15 cellular contexts compared by ENCODE assay signal in the genomic region with DNA sequence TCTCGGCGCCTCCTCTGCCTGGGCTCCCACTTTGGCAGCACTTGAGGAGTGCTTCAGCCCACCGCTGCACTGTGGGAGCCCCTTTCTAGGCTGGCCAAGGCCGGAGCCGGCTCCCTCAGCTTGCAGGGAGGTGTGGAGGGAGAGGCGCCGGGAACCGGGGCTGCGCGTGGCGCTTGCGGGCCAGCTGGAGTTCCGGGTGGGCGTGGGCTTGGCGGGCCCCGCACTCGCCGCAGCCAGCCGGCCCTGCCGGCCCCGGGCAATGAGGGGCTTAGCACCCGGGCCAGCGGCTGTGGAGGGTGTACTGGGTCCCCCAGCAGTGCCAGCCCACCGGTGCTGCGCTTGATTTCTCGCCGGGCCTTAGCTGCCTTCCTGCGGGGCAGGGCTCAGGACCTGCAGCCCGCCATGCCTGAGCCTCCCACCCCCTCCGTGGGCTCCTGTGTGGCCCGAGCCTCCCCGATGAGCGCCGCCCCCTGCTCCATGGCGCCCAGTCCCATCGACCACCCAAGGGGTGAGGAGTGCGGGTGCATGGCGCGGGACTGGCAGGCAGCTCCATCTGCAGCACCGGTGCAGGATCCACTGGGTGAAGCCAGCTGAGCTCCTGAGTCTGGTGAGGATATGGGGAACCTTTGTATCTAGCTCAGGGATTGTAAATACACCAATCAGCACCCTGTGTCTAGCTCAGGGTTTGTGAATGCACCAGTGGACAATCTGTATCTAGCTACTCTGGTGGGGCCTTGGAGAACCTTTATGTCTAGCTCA. TPM values are rescaled to one million over a fixed set of nuclear protein-coding genes. Genes with fewer than 3 reads are reported as not detected.
DNase-seq lines count a peak whose midpoint lies in the region; ATAC-seq and TF ChIP-seq lines count a peak whose summit lies in the region.
"Not testable (repeated sequence)": the region's sequence is repeated elsewhere in the genome, so short reads cannot be mapped to it uniquely, and the experiment has no call there.
"Had no signal": no experiment of that assay in that cellular context is flagged by ENCODE, and none has a peak within 500 bp of the region (broad histone marks: within the 10 kb centered on the region; RNA-seq: fewer than 3 reads in every experiment).

No MANE protein-coding gene starts in this region.

- not testable (repeated sequence) for H3K9me3 Mint-ChIP-seq in H9, WTC11, nephron, type B pancreatic cell
- peaks cover 10% of the 10 kb centered on the region for H3K9me3 Mint-ChIP-seq in endodermal cell

- not testable (repeated sequence) for H3K23ac ChIP-seq in H9 (ENCODE audit: insufficient read length, low read depth, low read length); neuronal stem cell (ENCODE audit: low read depth, low read length, poor library complexity)

- not testable (repeated sequence) for H3K79me2 ChIP-seq in H9 (ENCODE audit: insufficient read depth, low read length)

- H3K4me1 Mint-ChIP-seq in H9, result peaks cover 51 to 66% of the 10 kb centered on the region in 2 experiments
- H3K4me1 Mint-ChIP-seq in WTC11, result peaks cover 59% of the 10 kb centered on the region
- peaks cover 43% of the 10 kb centered on the region for H3K4me1 Mint-ChIP-seq in endodermal cell
- peaks cover 35% of the 10 kb centered on the region for H3K4me1 Mint-ChIP-seq in nephron
- H3K4me1 Mint-ChIP-seq in type B pancreatic cell (ENCODE audit: unreplicated experiment), result peaks cover 31% of the 10 kb centered on the region

- not testable (repeated sequence) for H3K36me3 ChIP-seq in endodermal cell (ENCODE audit: control insufficient read depth, insufficient read depth, low read length); iPS-18a (ENCODE audit: control insufficient read depth, low read depth, low read length); neuronal stem cell (replicated peaks in 1 of 2; ENCODE audit: control insufficient read depth in 2 of 2, insufficient read depth in 2 of 2, low read length in 2 of 2)

- not testable (repeated sequence) for H4K8ac ChIP-seq in H9 (replicated peaks; ENCODE audit: insufficient read length, low read depth, low read length); neuronal stem cell (ENCODE audit: low read depth, low read length)

- not testable (repeated sequence) for H3K9ac ChIP-seq in H9 (ENCODE audit: extremely low read depth, insufficient read length, low read length); endodermal cell (ENCODE audit: extremely low read depth, low read length, poor library complexity, severe bottlenecking); iPS-18a (ENCODE audit: low read length); neuronal stem cell (ENCODE audit: low read depth, low read length, poor library complexity)

- not testable (repeated sequence) for H3K4me1 ChIP-seq in H9 (ENCODE audit: insufficient read depth, low read length); endodermal cell (ENCODE audit: control insufficient read depth, insufficient read depth, low read length)
- peaks cover 27% of the 10 kb centered on the region for H3K4me1 ChIP-seq in iPS-18a (ENCODE audit: control insufficient read depth, low read depth, low read length)
- peaks cover 9 to 21% of the 10 kb centered on the region in 2 donors for H3K4me1 ChIP-seq in neuronal stem cell (ENCODE audit: control insufficient read depth in 2 of 2, insufficient read depth in 1 of 2, low read depth in 1 of 2, low read length in 2 of 2)

- WGBS in H9 (ENCODE audit: extremely low coverage, insufficient read length, low lambda C conversion rate), result no CpG with 5 or more reads among the region's 40 CpGs
- 92 to 96% methylated on average over 5 to 39 of the region's 40 CpGs for WGBS in endodermal cell (ENCODE audit: insufficient coverage in 1 of 2, insufficient read length in 1 of 2), 2 experiments
- no CpG with 5 or more reads among the region's 40 CpGs for WGBS in neuronal stem cell (ENCODE audit: extremely low coverage in 2 of 2, insufficient read length in 2 of 2, insufficient replicate concordance in 1 of 2), 2 donors

- not testable (repeated sequence) for H2BK15ac ChIP-seq in H9 (ENCODE audit: low read depth, low read length); neuronal stem cell (ENCODE audit: low read length)

- H2BK12ac ChIP-seq in H9 (ENCODE audit: insufficient read length, low read depth, low read length), result not testable (repeated sequence)
- H2BK12ac ChIP-seq in neuronal stem cell (ENCODE audit: low read length), result peak overlapping the region; percentile 58

- H2AFZ ChIP-seq in H9 (ENCODE audit: low read length); neuronal stem cell (ENCODE audit: low read length): not testable (repeated sequence)

- not testable (repeated sequence) for ATAC-seq in WTC11

- not testable (repeated sequence) for H3K23me2 ChIP-seq in H9 (ENCODE audit: insufficient read length, low read depth, low read length, poor library complexity, severe bottlenecking)

- CTCF ChIA-PET in WTC11 (lab: Charles Lee), result interaction anchor here (10.2 kb wide), 1 partner anchor 11 kb away, joined by 200 read pairs; a partner anchor contains a TSS

- not testable (repeated sequence) for H3K4ac ChIP-seq in H9 (ENCODE audit: low read depth, low read length); neuronal stem cell (ENCODE audit: low read length)

- H2BK120ac ChIP-seq in H9 (ENCODE audit: low read depth, low read length, poor library complexity, severe bottlenecking); neuronal stem cell (ENCODE audit: low read depth, low read length): not testable (repeated sequence)

- H2BK20ac ChIP-seq in H9 (ENCODE audit: low read depth, low read length, poor library complexity, severe bottlenecking), result not testable (repeated sequence)

- not testable (repeated sequence) for H3K4me2 ChIP-seq in H9 (ENCODE audit: insufficient read depth, insufficient read length, low read length); neuronal stem cell (ENCODE audit: insufficient read depth, low read length, poor library complexity, severe bottlenecking)

- H4K20me1 ChIP-seq in H9 (ENCODE audit: control insufficient read depth, insufficient read depth, insufficient read length), result not testable (repeated sequence)

- not testable (repeated sequence) for H3K9me3 ChIP-seq in H9 (ENCODE audit: control insufficient read depth, low read depth, low read length); endodermal cell (ENCODE audit: control insufficient read depth, low read length); iPS-18a (ENCODE audit: control insufficient read depth, low read depth, low read length); neuronal stem cell (replicated peaks in 1 of 2; ENCODE audit: control insufficient read depth in 2 of 2, insufficient read depth in 1 of 2, low read depth in 1 of 2, low read length in 2 of 2)

- H3K4me3 Mint-ChIP-seq in H9, result peak overlapping the region; percentile 88 to 93; a peak in 2 of 5 replicates
- peak overlapping the region; percentile 93 for H3K4me3 Mint-ChIP-seq in WTC11
- H3K4me3 Mint-ChIP-seq in endodermal cell, result peak overlapping the region; percentile 83
- peak overlapping the region in 2 of 3 experiments; percentile 92 to 96 for H3K4me3 Mint-ChIP-seq in nephron
- peak overlapping the region; percentile 95 for H3K4me3 Mint-ChIP-seq in type B pancreatic cell

- H3K27ac ChIP-seq in H9 (ENCODE audit: insufficient read length, low read depth, low read length); endodermal cell (ENCODE audit: low read depth, low read length); iPS-18a (ENCODE audit: low read length); neuronal stem cell (replicated peaks; ENCODE audit: low read length): not testable (repeated sequence)

- H3K36me3 Mint-ChIP-seq in H9 (ENCODE audit: insufficient read depth in 1 of 3, low read depth in 3 of 3) (peaks cover 4 to 21% (median 9%) of the 10 kb centered on the region in 3 experiments; a peak in 6 of 7 replicates), WTC11 (peaks cover 15% of the 10 kb centered on the region)
- H3K36me3 Mint-ChIP-seq in endodermal cell (ENCODE audit: low read depth); nephron (ENCODE audit: low read depth); type B pancreatic cell: not testable (repeated sequence)

- H2AK5ac ChIP-seq in H9 (ENCODE audit: insufficient read length, low read length); neuronal stem cell (ENCODE audit: low read depth, low read length): not testable (repeated sequence)

- not testable (repeated sequence) for H2BK5ac ChIP-seq in H9 (ENCODE audit: insufficient read length, low read length); neuronal stem cell (ENCODE audit: low read length)

- DNase-seq in H9, result peak; percentile 74
- DNase-seq in WTC11 (ENCODE audit: low spot score); neuronal stem cell (ENCODE audit: low spot score); type B pancreatic cell (ENCODE audit: extremely low spot score, unreplicated experiment): not testable (repeated sequence)
- DNase-seq in endodermal cell, result peak; percentile 81

- TF ChIP-seq CTCF in H9 (conservative IDR thresholded peaks at IDR 0.05); WTC11 (IDR thresholded peaks at IDR 0.05); endodermal cell (conservative IDR thresholded peaks at IDR 0.05); nephron (IDR thresholded peaks at IDR 0.05; ENCODE audit: unreplicated experiment in 3 of 3); type B pancreatic cell (conservative IDR thresholded peaks at IDR 0.05): not testable (repeated sequence)

- POLR2A ChIA-PET in WTC11 (lab: Charles Lee), result interaction anchor here (0.6 to 2.3 kb wide), 2 partner anchors 10 to 53 kb away, joined by 3 to 6 read pairs; no protein-coding TSS in a partner anchor

- not testable (repeated sequence) for H3K4me3 ChIP-seq in endodermal cell (ENCODE audit: low read length); neuronal stem cell (ENCODE audit: low read length in 2 of 2)
- H3K4me3 ChIP-seq in iPS-18a (ENCODE audit: low read length), result peak overlapping the region; percentile 75

- H3K18ac ChIP-seq in H9 (ENCODE audit: insufficient read length, low read depth, low read length); neuronal stem cell (ENCODE audit: low read length): not testable (repeated sequence)

- H4K5ac ChIP-seq in H9 (ENCODE audit: insufficient read length, low read depth, low read length), result not testable (repeated sequence)

- not testable (repeated sequence) for H3T11ph ChIP-seq in H9 (ENCODE audit: low read length)

- H3K79me1 ChIP-seq in H9 (ENCODE audit: insufficient read depth, low read depth, low read length, poor library complexity, severe bottlenecking); neuronal stem cell (ENCODE audit: low read depth, low read length): not testable (repeated sequence)

- not testable (repeated sequence) for H3K56ac ChIP-seq in H9 (ENCODE audit: insufficient read length, low read depth, low read length)

- H3K14ac ChIP-seq in H9 (ENCODE audit: insufficient read depth, low read length); neuronal stem cell (ENCODE audit: low read length): not testable (repeated sequence)

- H3K27me3 ChIP-seq in H9 (ENCODE audit: insufficient read depth, low read length); endodermal cell (ENCODE audit: control insufficient read depth, insufficient read depth, low read length, poor library complexity, severe bottlenecking); neuronal stem cell (ENCODE audit: control insufficient read depth in 3 of 3, insufficient read depth in 3 of 3, low read depth in 1 of 3, low read length in 3 of 3): not testable (repeated sequence)
- peaks cover 16% of the 10 kb centered on the region for H3K27me3 ChIP-seq in iPS-18a (ENCODE audit: control insufficient read depth, insufficient read depth, low read length)

- H3K27me3 Mint-ChIP-seq in H9 (ENCODE audit: low read depth) (peaks cover 42% of the 10 kb centered on the region), WTC11 (ENCODE audit: low read depth) (peaks cover 50% of the 10 kb centered on the region), nephron (ENCODE audit: low read depth) (peaks cover 14% of the 10 kb centered on the region), type B pancreatic cell (peaks cover 35% of the 10 kb centered on the region)
- not testable (repeated sequence) for H3K27me3 Mint-ChIP-seq in endodermal cell (ENCODE audit: insufficient read depth)

- not testable (repeated sequence) for H4K91ac ChIP-seq in H9 (ENCODE audit: insufficient read length, low read depth, low read length); neuronal stem cell (ENCODE audit: low read depth, low read length, poor library complexity)

- not testable (repeated sequence) for H3K27ac Mint-ChIP-seq in H9, WTC11, type B pancreatic cell
- H3K27ac Mint-ChIP-seq in endodermal cell, result peak overlapping the region; percentile 92
- peak overlapping the region; percentile 83 to 94 (median 85) for H3K27ac Mint-ChIP-seq in nephron

RNA-seq across cellular contexts. Expression of a gene that starts 10.7 kb away (rescaled TPM):
- 6.5 and 6.8 TPM in 2 replicates for total RNA-seq in H9 (2021)
- 7.6 to 8.3 TPM (median 7.8 TPM) in 3 replicates for total RNA-seq in WTC11 (2021)
- total RNA-seq in endodermal cell, result 10 to 100 TPM in 1 of 2 donors, 1 to 10 TPM in 1; 9.5 to 13.1 TPM
- polyA plus RNA-seq in endodermal cell (2013, experiment 1 of 2), result 13.6 TPM
- polyA plus RNA-seq in endodermal cell (2013, experiment 2 of 2), result 13.4 TPM
- 7.6 TPM for polyA plus RNA-seq in neuronal stem cell (2013, experiment 1 of 2)
- 6.7 TPM for polyA plus RNA-seq in neuronal stem cell (2013, experiment 2 of 2)
- total RNA-seq in type B pancreatic cell (ENCODE audit: low replicate concordance), result 10.3 and 16.0 TPM in 2 replicates

RNA-seq across cellular contexts. Expression of a gene that starts 12.3 kb away (rescaled TPM):
- total RNA-seq in H9 (2021) (152 and 154 TPM in 2 replicates), WTC11 (2021) (201 to 231 TPM (median 213 TPM) in 3 replicates), endodermal cell (100 to 1,000 TPM; 135 to 160 TPM), type B pancreatic cell (ENCODE audit: low replicate concordance) (220 and 226 TPM in 2 replicates)
- polyA plus RNA-seq in endodermal cell (2013, experiment 1 of 2), result 138 TPM
- polyA plus RNA-seq in endodermal cell (2013, experiment 2 of 2), result 109 TPM
- 71.8 TPM for polyA plus RNA-seq in neuronal stem cell (2013, experiment 1 of 2)
- 67.2 TPM for polyA plus RNA-seq in neuronal stem cell (2013, experiment 2 of 2)

RNA-seq across cellular contexts. Expression of a gene that starts 20.5 kb away (rescaled TPM):
- total RNA-seq in H9 (2021), result not detected in 2 replicates
- total RNA-seq in WTC11 (2021), result 0.21 TPM in 1 of 3 replicates, not detected in the others
- not detected for total RNA-seq in endodermal cell
- 1.7 TPM for polyA plus RNA-seq in endodermal cell (2013, experiment 1 of 2)
- polyA plus RNA-seq in endodermal cell (2013, experiment 2 of 2), result 1.7 TPM
- 0.04 TPM for polyA plus RNA-seq in neuronal stem cell (2013, experiment 1 of 2)
- polyA plus RNA-seq in neuronal stem cell (2013, experiment 2 of 2), result 0.03 TPM
- not detected in 2 replicates for total RNA-seq in type B pancreatic cell (ENCODE audit: low replicate concordance)
- total RNA-seq: CD4-positive, CD25-positive, alpha-beta regulatory T cell; CD8-positive, alpha-beta memory T cell; GM23248; H4; HFFc6; HT1080 had no signal
- polyA plus RNA-seq: CD4-positive, CD25-positive, alpha-beta regulatory T cell; CD8-positive, alpha-beta memory T cell; GM23248; IgD-negative memory B cell had no signal

RNA-seq across cellular contexts. Expression of a gene that starts 31.4 kb away (rescaled TPM):
- not detected in 2 replicates for total RNA-seq in H9 (2021)
- 0.27 TPM in 1 of 3 replicates, not detected in the others for total RNA-seq in WTC11 (2021)
- under 1 TPM; 0.20 to 0.71 TPM for total RNA-seq in endodermal cell
- not detected for polyA plus RNA-seq in endodermal cell (2013, experiment 1 of 2)
- polyA plus RNA-seq in endodermal cell (2013, experiment 2 of 2), result not detected
- not detected for polyA plus RNA-seq in neuronal stem cell (2013, experiment 1 of 2)
- not detected for polyA plus RNA-seq in neuronal stem cell (2013, experiment 2 of 2)
- total RNA-seq in type B pancreatic cell (ENCODE audit: low replicate concordance), result 2.2 and 5.8 TPM in 2 replicates
- total RNA-seq: GM23248, HFFc6, HT1080 had no signal
- polyA plus RNA-seq: GM23248 had no signal

RNA-seq across cellular contexts. Expression of a gene that starts 35.5 kb away (rescaled TPM):
- 1,469 and 1,513 TPM in 2 replicates for total RNA-seq in H9 (2021)
- 1,404 to 1,452 TPM (median 1,412 TPM) in 3 replicates for total RNA-seq in WTC11 (2021)
- 1,000 to 10,000 TPM; 1,359 to 1,473 TPM for total RNA-seq in endodermal cell
- 860 TPM for polyA plus RNA-seq in endodermal cell (2013, experiment 1 of 2)
- polyA plus RNA-seq in endodermal cell (2013, experiment 2 of 2), result 803 TPM
- 927 TPM for polyA plus RNA-seq in neuronal stem cell (2013, experiment 1 of 2)
- 915 TPM for polyA plus RNA-seq in neuronal stem cell (2013, experiment 2 of 2)
- total RNA-seq in type B pancreatic cell (ENCODE audit: low replicate concordance), result 1,009 and 1,011 TPM in 2 replicates
- total RNA-seq: HepG2 had no signal
- polyA plus RNA-seq: HepG2 had no signal
